Comparison of ENCODE assay signal across 11 cellular contexts in genomic region chr1:1832820-1833219, GRCh38. TPM values are rescaled to one million over a fixed set of nuclear protein-coding genes. Genes with fewer than 3 reads are reported as not detected.
DNase-seq lines count a peak whose midpoint lies in the region; ATAC-seq, FAIRE-seq and TF ChIP-seq lines count a peak whose summit lies in the region.
"Had no signal": no experiment of that assay in that cellular context is flagged by ENCODE, and none has a peak within 500 bp of the region (broad histone marks: within the 10 kb centered on the region; RNA-seq: fewer than 3 reads in every experiment).

No MANE protein-coding gene starts in this region.

- H4K20me1 ChIP-seq in BLaER1 = peaks cover 96% of the 10 kb centered on the region
- H4K20me1 ChIP-seq in K562 (replicated peaks; ENCODE audit: control insufficient read depth, insufficient read depth, low read length) = peaks cover 11% of the 10 kb centered on the region; the same call in 1 of the 2 replicates

- DNase-seq in HFFc6 = no peak
- no peak for DNase-seq in K562 (ENCODE audit: extremely low read depth in 1 of 4, low spot score in 3 of 4)
- DNase-seq in myocyte (ENCODE audit: low read depth) = peak; percentile 20
- DNase-seq in stimulated activated naive CD4-positive, alpha-beta T cell (lab: John Stamatoyannopoulos, UW) = no peak
- DNase-seq in NOMO-1 treated with dmso at 0.1 percent for 144 hours (lab: John Stamatoyannopoulos, UW; ENCODE audit: unreplicated experiment) = no peak
- DNase-seq: Caco-2, NCI-H1436 treated with DMSO at 0.1 percent for 48 hours had no signal

- H3K36me3 ChIP-seq in BLaER1 (peaks cover 73% of the 10 kb centered on the region), K562 (ENCODE audit: control insufficient read depth, insufficient read depth, low read length) (peaks cover 74% of the 10 kb centered on the region)
- H3K36me3 ChIP-seq: prostate gland had no signal

- peaks cover 32% of the 10 kb centered on the region; the same call in 1 of the 2 replicates for H3K36me3 Mint-ChIP-seq in HFFc6 (ENCODE audit: low read depth)

- no peak overlapping the region for H3K4me3 Mint-ChIP-seq in HFFc6

- in situ Hi-C loops in K562 (cut with MboI) = no loop called here

- H3K79me2 ChIP-seq in K562 (ENCODE audit: control insufficient read depth, insufficient read depth, low read length) = peaks cover 41% of the 10 kb centered on the region

- WGBS in K562 (ENCODE audit: insufficient coverage, low coverage, missing lambda C conversion rate) = 82% methylated on average over 5 of the region's 5 CpGs

- H3K4me1 Mint-ChIP-seq in HFFc6 (ENCODE audit: low read depth) = peaks cover 39% of the 10 kb centered on the region

- no peaks in the 10 kb centered on the region; the same call in 1 of the 2 replicates for H3K27me3 Mint-ChIP-seq in HFFc6 (ENCODE audit: insufficient read depth)

- no peak for TF ChIP-seq EP300 in K562 (IDR thresholded peaks at IDR 0.05; ENCODE audit: low read length)

- peak overlapping the region; percentile 81 for H3K9ac ChIP-seq in BLaER1
- 0 out of 4 replicates have a peak overlapping the region, but pooled peaks of 1 of the 2 experiments have one; percentile 38 for H3K9ac ChIP-seq in K562 (ENCODE audit: insufficient read depth in 1 of 2, low read depth in 2 of 2, low read length in 2 of 2)

- no peak for TF ChIP-seq RAD21 in K562 (CRISPR knock-in tag; conservative IDR thresholded peaks at IDR 0.05 in 1 of 2, IDR thresholded peaks at IDR 0.05 in 1 of 2)

- H3K4me1 ChIP-seq in BLaER1 = peaks cover 100% of the 10 kb centered on the region
- no peaks in the 10 kb centered on the region for H3K4me1 ChIP-seq in K562 (replicated peaks in 1 of 2; ENCODE audit: control insufficient read depth in 2 of 2, insufficient read depth in 2 of 2, low read length in 2 of 2)
- H3K4me1 ChIP-seq: Caco-2 had no signal

- TF ChIP-seq CTCF in HFFc6 (IDR thresholded peaks at IDR 0.05) (no peak), K562 (IDR thresholded peaks at IDR 0.05 in 2 of 3, conservative IDR thresholded peaks at IDR 0.05 in 1 of 3; ENCODE audit: insufficient read depth in 2 of 3, low read depth in 1 of 3, low read length in 3 of 3) (no peak)

- H3K27ac Mint-ChIP-seq in HFFc6 = peak overlapping the region; percentile 43

- no peak overlapping the region for H2AFZ ChIP-seq in K562 (ENCODE audit: low read depth, low read length)

- H3K4me2 ChIP-seq in BLaER1 (peak overlapping the region; percentile 98), K562 (ENCODE audit: insufficient read depth, low read length) (no peak overlapping the region)

- no peak for FAIRE-seq in K562 (lab: Jason Lieb, UNC)

- peak overlapping the region; percentile 63 for H3K4me3 ChIP-seq in BLaER1
- H3K4me3 ChIP-seq in K562 = no peak overlapping the region
- H3K4me3 ChIP-seq: prostate gland had no signal

- H3K9me3 ChIP-seq in BLaER1 (no peaks in the 10 kb centered on the region), K562 (replicated peaks; ENCODE audit: control insufficient read depth, insufficient read depth, low read depth, low read length) (no peaks in the 10 kb centered on the region)
- H3K9me3 ChIP-seq: Caco-2, prostate gland had no signal

- TF ChIP-seq POLR2A in K562 (conservative IDR thresholded peaks at IDR 0.05) = no peak

- intact Hi-C loops in K562 (cut with micrococcal nuclease) = no loop called here

- H3K27ac ChIP-seq in BLaER1 (peak overlapping the region; percentile 95), K562 (ENCODE audit: extremely low read depth, low read depth, low read length) (no peak overlapping the region)

- no peaks in the 10 kb centered on the region for H3K9me3 Mint-ChIP-seq in HFFc6

- H3K27me3 ChIP-seq in BLaER1 (no peaks in the 10 kb centered on the region), K562 (ENCODE audit: control insufficient read depth in 2 of 2, insufficient read depth in 2 of 2, low read length in 2 of 2) (no peaks in the 10 kb centered on the region)

- BruUV-seq in K562 (replicated peaks; lab: Mats Ljungman, UMichigan) = no TSS peak

- POLR2A ChIA-PET in K562 (lab: Yijun Ruan, JAX) = no interaction called here

- H3K9me1 ChIP-seq in K562 (ENCODE audit: control insufficient read depth, insufficient read depth, low read length) = peaks cover 3% of the 10 kb centered on the region

- CTCF ChIA-PET in K562 (lab: Yijun Ruan, JAX; ENCODE audit: low intra/inter-chr PET ratio) = no interaction called here

- ATAC-seq in K562 = peak; percentile 44; the same call in 1 of the 3 replicates
- no peak for ATAC-seq in GM19397 (IDR thresholded peaks at IDR 0.05; ENCODE audit: unreplicated experiment)
- ATAC-seq in HG03457 (IDR thresholded peaks at IDR 0.05; ENCODE audit: unreplicated experiment) = no peak

TF ChIP-seq in K562, 482 proteins besides CTCF, POLR2A, EP300 and RAD21 (continues in another document):
- no peak for TF ChIP-seq ETV6 (IDR thresholded peaks at IDR 0.05; ENCODE audit: borderline replicate concordance in 1 of 2, low read depth in 2 of 2, low read length in 1 of 2)
- no peak for TF ChIP-seq ETV6 (CRISPR knock-in tag; IDR thresholded peaks at IDR 0.05; ENCODE audit: borderline replicate concordance)
- TF ChIP-seq MITF (IDR thresholded peaks at IDR 0.05) = no peak
- no peak for TF ChIP-seq TEAD1 (CRISPR knock-in tag; IDR thresholded peaks at IDR 0.05)
- no peak for TF ChIP-seq CREB5 (CRISPR knock-in tag; IDR thresholded peaks at IDR 0.05)
- no peak for TF ChIP-seq ZNF274 (IDR thresholded peaks at IDR 0.05; ENCODE audit: borderline replicate concordance, low read depth, low read length)

RNA-seq across cellular contexts. Expression of gene NADK, which starts 54.5 kb away (rescaled TPM):
- total RNA-seq in HFFc6 (2021; fragmentation: NEBNext Ultra II Directional; extraction: Animal tissue kit (Norgen Biotek cat#: 25700)) = 10 to 100 TPM; 50.3 to 68.8 (median 54.8) TPM
- total RNA-seq in K562 (2011; cell fraction: chromatin; rRNA removed; ENCODE audit: low replicate concordance) = 266 and 574 TPM in 2 replicates
- 372 and 388 TPM in 2 replicates for total RNA-seq in K562 (2011; cell fraction: nucleolus; rRNA removed)
- 193 and 246 TPM in 2 replicates for total RNA-seq in K562 (2011; cell fraction: nucleoplasm; rRNA removed)
- 116 and 133 TPM in 2 replicates for total RNA-seq in K562 (2014; rRNA removed)
- 35.7 and 46.1 TPM in 2 replicates for total RNA-seq in K562 (2014; rRNA removed; fragmentation: Illumina TruSeq; extraction: Trizol)
- total RNA-seq in K562 (2015; rRNA removed; fragmentation: Illumina TruSeq; extraction: Trizol) = 63.0 and 66.6 TPM in 2 replicates
- total RNA-seq in K562 (2021) = 131 and 135 TPM in 2 replicates
- 99.6 and 121 TPM in 2 replicates for polyA plus RNA-seq in K562 (2011; rRNA removed)
- 62.8 and 91.9 TPM in 2 replicates for polyA plus RNA-seq in K562 (2011; cell fraction: cytosol; rRNA removed)
- polyA plus RNA-seq in K562 (2011; cell fraction: nucleus; rRNA removed) = 448 and 488 TPM in 2 replicates
- 76.9 and 85.6 TPM in 2 replicates for polyA plus RNA-seq in K562 (2012)
- polyA plus RNA-seq in K562 (2014; fragmentation: Illumina TruSeq; extraction: Trizol) = 75.1 and 81.2 TPM in 2 replicates
- 1 to 10 TPM; 1.5 to 2.1 TPM for polyA plus RNA-seq in K562 (2014; fragmentation: Nextera tagmentation; extraction: Ambion mirVana)
- polyA plus RNA-seq in K562 (2014; rRNA removed) = 131 and 149 TPM in 2 replicates
- 23.4 and 41.8 TPM in 2 replicates for polyA minus RNA-seq in K562 (2011; rRNA and poly(A)+ RNA removed)
- 54.8 and 55.2 TPM in 2 replicates for polyA minus RNA-seq in K562 (2011; cell fraction: cytosol; rRNA and poly(A)+ RNA removed)
- 94.5 and 123 TPM in 2 replicates for polyA minus RNA-seq in K562 (2011; cell fraction: nucleus; rRNA and poly(A)+ RNA removed)
- total RNA-seq in myocyte = 36.6 and 39.6 TPM in 2 replicates
- polyA plus RNA-seq in myocyte (2012) = 49.4 TPM

RNA-seq across cellular contexts. Expression of gene GNB1, which starts 58.1 kb away (rescaled TPM):
- total RNA-seq in HFFc6 (2021; fragmentation: NEBNext Ultra II Directional; extraction: Animal tissue kit (Norgen Biotek cat#: 25700)) = 100 to 1,000 TPM; 502 to 618 (median 574) TPM
- 190 and 209 TPM in 2 replicates for total RNA-seq in K562 (2011; cell fraction: chromatin; rRNA removed; ENCODE audit: low replicate concordance)
- total RNA-seq in K562 (2011; cell fraction: nucleolus; rRNA removed) = 83.4 and 90.4 TPM in 2 replicates
- total RNA-seq in K562 (2011; cell fraction: nucleoplasm; rRNA removed) = 169 and 203 TPM in 2 replicates
- total RNA-seq in K562 (2014; rRNA removed) (46.9 and 60.9 TPM in 2 replicates), K562 (2014; rRNA removed; fragmentation: Illumina TruSeq; extraction: Trizol) (113 and 114 TPM in 2 replicates), K562 (2015; rRNA removed; fragmentation: Illumina TruSeq; extraction: Trizol) (106 and 111 TPM in 2 replicates), K562 (2021) (289 and 309 TPM in 2 replicates), myocyte (52.5 and 61.7 TPM in 2 replicates)
- polyA plus RNA-seq in K562 (2011; rRNA removed) (240 and 308 TPM in 2 replicates), K562 (2014; fragmentation: Illumina TruSeq; extraction: Trizol) (293 and 388 TPM in 2 replicates), K562 (2014; fragmentation: Nextera tagmentation; extraction: Ambion mirVana) (10 to 100 TPM; 34.3 to 45.1 TPM), K562 (2014; rRNA removed) (147 and 159 TPM in 2 replicates)
- 264 and 290 TPM in 2 replicates for polyA plus RNA-seq in K562 (2011; cell fraction: cytosol; rRNA removed)
- 160 and 176 TPM in 2 replicates for polyA plus RNA-seq in K562 (2011; cell fraction: nucleus; rRNA removed)
- 213 and 306 TPM in 2 replicates for polyA plus RNA-seq in K562 (2012)
- 343 and 352 TPM in 2 replicates for polyA minus RNA-seq in K562 (2011; rRNA and poly(A)+ RNA removed)
- polyA minus RNA-seq in K562 (2011; cell fraction: cytosol; rRNA and poly(A)+ RNA removed) = 206 and 275 TPM in 2 replicates
- polyA minus RNA-seq in K562 (2011; cell fraction: nucleus; rRNA and poly(A)+ RNA removed) = 31.1 and 59.9 TPM in 2 replicates
- 424 TPM for polyA plus RNA-seq in myocyte (2012)
